13 cellular contexts compared by ENCODE assay signal in the genomic region with DNA sequence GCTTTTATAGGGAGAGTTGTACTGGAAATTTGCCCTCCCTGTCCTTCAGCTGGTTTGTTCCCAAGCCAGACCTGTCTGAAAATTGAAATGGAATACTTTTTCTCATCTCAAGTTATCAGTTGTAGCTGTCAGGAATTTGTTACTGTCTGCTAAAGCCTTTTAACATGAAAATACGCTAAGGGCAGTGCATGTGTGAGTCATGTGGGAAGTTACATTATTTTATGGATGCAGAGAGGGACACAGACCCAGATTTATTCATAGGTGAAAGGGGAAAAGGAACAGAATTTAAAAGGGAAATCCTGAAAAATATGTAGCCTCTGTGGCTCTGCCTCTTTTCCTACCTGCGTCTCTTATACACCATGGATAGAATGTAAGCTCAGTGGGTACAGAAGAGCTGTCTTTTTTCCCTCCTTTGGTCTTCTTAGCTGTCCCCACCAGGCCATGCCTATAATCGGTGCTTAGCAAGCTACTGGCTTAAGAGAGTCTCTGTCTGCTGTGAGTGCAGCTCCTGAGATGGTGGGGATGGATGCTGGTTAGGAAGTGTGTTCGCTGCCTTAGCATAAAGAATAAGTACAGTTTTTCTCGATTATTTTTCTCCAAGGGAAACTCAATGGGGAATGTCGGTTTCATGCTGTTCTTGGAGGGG.
DNase-seq lines count a peak whose midpoint lies in the region; ATAC-seq and TF ChIP-seq lines count a peak whose summit lies in the region.
"Had no signal": no experiment of that assay in that cellular context is flagged by ENCODE, and none has a peak within 500 bp of the region (broad histone marks: within the 10 kb centered on the region; RNA-seq: fewer than 3 reads in every experiment).

No MANE protein-coding gene starts in this region.

- H3K4me1 ChIP-seq in H9 (ENCODE audit: insufficient read depth, low read length) (peaks cover 32% of the 10 kb centered on the region; the same call in 1 of the 2 replicates), prostate gland (replicated peaks) (peaks cover 8% of the 10 kb centered on the region), PC-9 (replicated peaks; ENCODE audit: insufficient read depth) (no peaks in the 10 kb centered on the region)

- CTCF ChIA-PET in PC-9 (lab: Charles Lee), result no interaction called here
- CTCF ChIA-PET in T-cell (lab: Charles Lee), result interaction anchor here in 1 of 2 donors (1.0 kb wide), 1 partner anchor 10 kb away, joined by 3 read pairs; no protein-coding TSS in a partner anchor

- H3K4me3 Mint-ChIP-seq in H9, result no peak overlapping the region
- no peak overlapping the region for H3K4me3 Mint-ChIP-seq in T-cell
- H3K4me3 Mint-ChIP-seq: activated CD4-positive, alpha-beta T cell treated with anti-CD3 and anti-CD28 coated beads, Interleukin-2, amount 10 ng/mL, durations not matched to agents 24 days and 14 days had no signal

- H3K23ac ChIP-seq in H9 (ENCODE audit: insufficient read length, low read depth, low read length), result no peak overlapping the region

- H4K20me1 ChIP-seq in H9 (ENCODE audit: control insufficient read depth, insufficient read depth, insufficient read length) (no peaks in the 10 kb centered on the region), PC-9 (ENCODE audit: insufficient read depth) (no peaks in the 10 kb centered on the region; the same call in 1 of the 2 replicates)

- no peak overlapping the region for H4K8ac ChIP-seq in H9 (replicated peaks; ENCODE audit: insufficient read length, low read depth, low read length)

- H2AFZ ChIP-seq in H9 (ENCODE audit: low read length), result no peak overlapping the region
- H2AFZ ChIP-seq in PC-9, result no peak overlapping the region

- H3K27ac ChIP-seq in H9 (ENCODE audit: insufficient read length, low read depth, low read length), result peak overlapping the region; percentile 17
- peak overlapping the region; percentile 5 to 50 for H3K27ac ChIP-seq in prostate gland
- no peak overlapping the region for H3K27ac ChIP-seq in PC-9
- H3K27ac ChIP-seq: SJCRH30 had no signal

- no peak for ATAC-seq in T-cell (replicated peaks in 1 of 4)

- no peak overlapping the region for H2BK120ac ChIP-seq in H9 (ENCODE audit: low read depth, low read length, poor library complexity, severe bottlenecking)

- no peak overlapping the region for H3K4ac ChIP-seq in H9 (ENCODE audit: low read depth, low read length)

- no peaks in the 10 kb centered on the region for H3K79me1 ChIP-seq in H9 (ENCODE audit: insufficient read depth, low read depth, low read length, poor library complexity, severe bottlenecking)

- no peaks in the 10 kb centered on the region for H3K36me3 ChIP-seq in prostate gland
- no peaks in the 10 kb centered on the region for H3K36me3 ChIP-seq in PC-9 (ENCODE audit: low read depth)
- H3K36me3 ChIP-seq: SJCRH30 had no signal

- H3K36me3 Mint-ChIP-seq in H9 (ENCODE audit: insufficient read depth in 1 of 3, low read depth in 3 of 3) (peaks cover 2 to 5% (median 4%) of the 10 kb centered on the region in 3 experiments; a peak in 4 of 7 replicates), T-cell (no peaks in the 10 kb centered on the region)

- no peak overlapping the region for H3K4me2 ChIP-seq in H9 (ENCODE audit: insufficient read depth, insufficient read length, low read length)
- no peak overlapping the region for H3K4me2 ChIP-seq in PC-9

- no peak overlapping the region for H2BK5ac ChIP-seq in H9 (ENCODE audit: insufficient read length, low read length)

- no peak overlapping the region for H2BK15ac ChIP-seq in H9 (ENCODE audit: low read depth, low read length)

- no peak for DNase-seq in H9
- peak; percentile 10 for DNase-seq in RPMI8226
- DNase-seq in epithelial cell of esophagus (ENCODE audit: low read depth), result peak; percentile 52
- DNase-seq in prostate gland (ENCODE audit: low spot score), result no peak
- DNase-seq in mesenteric fat pad (ENCODE audit: low spot score), result no peak
- DNase-seq in PC-9, result no peak
- DNase-seq in T-cell, result no peak
- no peak for DNase-seq in globus pallidus (ENCODE audit: low spot score)
- DNase-seq: activated CD4-positive, alpha-beta T cell treated with anti-CD3 and anti-CD28 coated beads, Interleukin-2, amount 10 ng/mL, durations not matched to agents 24 days and 14 days; activated naive CD4-positive, alpha-beta T cell; COR-L47; SJCRH30; stimulated activated CD4-positive, alpha-beta T cell treated with anti-CD3 and anti-CD28 coated beads, Interleukin-4, amount 100 ng/mL, for 1 hour had no signal

- no peaks in the 10 kb centered on the region for H3K27me3 ChIP-seq in H9 (ENCODE audit: insufficient read depth, low read length)
- no peaks in the 10 kb centered on the region for H3K27me3 ChIP-seq in prostate gland (replicated peaks; ENCODE audit: insufficient read depth)
- no peaks in the 10 kb centered on the region for H3K27me3 ChIP-seq in PC-9 (ENCODE audit: insufficient read depth, low read depth)
- H3K27me3 ChIP-seq: SJCRH30 had no signal

- H3K9ac ChIP-seq in H9 (ENCODE audit: extremely low read depth, insufficient read length, low read length), result no peak overlapping the region

- no CpG with 5 or more reads among the region's 6 CpGs for WGBS in H9 (ENCODE audit: extremely low coverage, insufficient read length, low lambda C conversion rate)
- 49% methylated on average over 6 of the region's 6 CpGs for WGBS in prostate gland

- no peak overlapping the region for H3K14ac ChIP-seq in H9 (ENCODE audit: insufficient read depth, low read length)

- no peak overlapping the region for H4K5ac ChIP-seq in H9 (ENCODE audit: insufficient read length, low read depth, low read length)

- no peak overlapping the region for H2AK5ac ChIP-seq in H9 (ENCODE audit: insufficient read length, low read length)

- no peak overlapping the region for H3K18ac ChIP-seq in H9 (ENCODE audit: insufficient read length, low read depth, low read length)

- H3K9me2 ChIP-seq in PC-9 (ENCODE audit: insufficient read depth), result no peaks in the 10 kb centered on the region

- H3K23me2 ChIP-seq in H9 (ENCODE audit: insufficient read length, low read depth, low read length, poor library complexity, severe bottlenecking), result no peaks in the 10 kb centered on the region

- intact Hi-C loops in prostate gland (cut with DNase I), result no loop called here
- intact Hi-C loops in PC-9 (cut with micrococcal nuclease; ENCODE audit: unreplicated experiment), result no loop called here

- H3T11ph ChIP-seq in H9 (ENCODE audit: low read length), result no peak overlapping the region

- H3K79me2 ChIP-seq in H9 (ENCODE audit: insufficient read depth, low read length) (peaks cover 3% of the 10 kb centered on the region; the same call in 1 of the 2 replicates), PC-9 (ENCODE audit: low read depth) (peaks cover 75% of the 10 kb centered on the region)

- H3K4me1 Mint-ChIP-seq in H9 (peaks cover 54 to 58% of the 10 kb centered on the region in 2 experiments), T-cell (peaks cover 0 to 10% (median 10%) of the 10 kb centered on the region in 3 donors)

- no peak overlapping the region for H4K91ac ChIP-seq in H9 (ENCODE audit: insufficient read length, low read depth, low read length)

- H3K27ac Mint-ChIP-seq in H9, result peak overlapping the region; percentile 68 to 87 (median 79)
- H3K27ac Mint-ChIP-seq in T-cell, result no peak overlapping the region
- H3K27ac Mint-ChIP-seq: activated CD4-positive, alpha-beta T cell treated with anti-CD3 and anti-CD28 coated beads, Interleukin-2, amount 10 ng/mL, durations not matched to agents 24 days and 14 days had no signal

- POLR2A ChIA-PET in PC-9 (lab: Charles Lee; ENCODE audit: unreplicated experiment), result interaction anchor here (0.6 kb wide), 1 partner anchor 64 kb away, joined by 4 read pairs; no protein-coding TSS in a partner anchor
- POLR2A ChIA-PET in T-cell (lab: Charles Lee), result no interaction called here

- H3K9me3 ChIP-seq in H9 (ENCODE audit: control insufficient read depth, low read depth, low read length) (no peaks in the 10 kb centered on the region), prostate gland (no peaks in the 10 kb centered on the region), PC-9 (ENCODE audit: insufficient read depth, low read depth) (no peaks in the 10 kb centered on the region)
- H3K9me3 ChIP-seq: SJCRH30 had no signal

- no peaks in the 10 kb centered on the region for H3K9me3 Mint-ChIP-seq in H9
- H3K9me3 Mint-ChIP-seq in T-cell, result no peaks in the 10 kb centered on the region
- H3K9me3 Mint-ChIP-seq: activated CD4-positive, alpha-beta T cell treated with anti-CD3 and anti-CD28 coated beads, Interleukin-2, amount 10 ng/mL, durations not matched to agents 24 days and 14 days had no signal

- peak overlapping the region; percentile 36 for H2BK12ac ChIP-seq in H9 (ENCODE audit: insufficient read length, low read depth, low read length)

- TF ChIP-seq POLR2A in prostate gland (IDR thresholded peaks at IDR 0.05), result no peak

- no TSS peak for BruUV-seq in PC-9 (replicated peaks; lab: Mats Ljungman, UMichigan)

- no peak for TF ChIP-seq CTCF in H9 (conservative IDR thresholded peaks at IDR 0.05)
- TF ChIP-seq CTCF in epithelial cell of esophagus (IDR thresholded peaks at IDR 0.05; ENCODE audit: insufficient read depth, low read depth, low read length, missing control alignments), result no peak
- no peak for TF ChIP-seq CTCF in prostate gland (IDR thresholded peaks at IDR 0.05)
- TF ChIP-seq CTCF in PC-9 (conservative IDR thresholded peaks at IDR 0.05), result no peak

- no peaks in the 10 kb centered on the region; the same call in 1 of the 2 replicates for H3F3A ChIP-seq in PC-9 (ENCODE audit: insufficient read depth, low read depth)

- no peak overlapping the region for H3K4me3 ChIP-seq in epithelial cell of esophagus (ENCODE audit: low read length)
- no peak overlapping the region for H3K4me3 ChIP-seq in prostate gland
- H3K4me3 ChIP-seq in PC-9, result no peak overlapping the region
- H3K4me3 ChIP-seq: SJCRH30 had no signal

- no peak overlapping the region for H2BK20ac ChIP-seq in H9 (ENCODE audit: low read depth, low read length, poor library complexity, severe bottlenecking)

- H3K27me3 Mint-ChIP-seq in H9 (ENCODE audit: low read depth), result no peaks in the 10 kb centered on the region; the same call in 1 of the 2 replicates
- peaks cover 10 to 11% of the 10 kb centered on the region in 2 donors for H3K27me3 Mint-ChIP-seq in T-cell

- no peak overlapping the region for H3K56ac ChIP-seq in H9 (ENCODE audit: insufficient read length, low read depth, low read length)

Comparison
In these comparisons a context has a peak if more than half of its experiments do, and no peak if none do; other contexts are left out.
1. DNase-seq: peak in RPMI8226 (single experiment) and epithelial cell of esophagus (single experiment); none in H9 (single experiment), prostate gland (single experiment), mesenteric fat pad (single experiment), PC-9 (0 of 2), T-cell (0 of 34) and globus pallidus (single experiment).
2. H3K27ac Mint-ChIP-seq: peak in H9 (3 of 3); none in T-cell (0 of 2).